ENCODE assay signal across 8 cellular contexts in genomic region chr13:50123862-50124535, GRCh38.
DNase-seq lines count a peak whose midpoint lies in the region; ATAC-seq and TF ChIP-seq lines count a peak whose summit lies in the region.

No MANE protein-coding gene starts in this region.

- POLR2A ChIA-PET in activated CD4-positive, alpha-beta T cell treated with anti-CD3 and anti-CD28 coated beads for 36 hours (lab: Charles Lee): interaction anchor here (0.6 to 2.8 kb wide), 11 partner anchors 9 to 211 kb away, joined by 3 to 14 read pairs (median 3); partner anchors contain the start of gene TRIM13

- peak overlapping the region; percentile 62 for H3K4me3 ChIP-seq in AG09309 (ENCODE audit: control insufficient read depth, low read depth, low read length)

- H3K4me3 Mint-ChIP-seq in activated CD4-positive, alpha-beta T cell treated with anti-CD3 and anti-CD28 coated beads for 36 hours: peak overlapping the region; percentile 72

- in situ Hi-C loops in GM18951 (cut with MboI; ENCODE audit: low sequenced_read_pairs, unreplicated experiment): no loop called here

- peak; percentile 64 for TF ChIP-seq POLR2A in GM18951 (IDR thresholded peaks at IDR 0.05; ENCODE audit: extremely low read depth, insufficient read depth, insufficient read length)

- peaks cover 13% of the 10 kb centered on the region for H3K27me3 Mint-ChIP-seq in activated CD4-positive, alpha-beta T cell treated with anti-CD3 and anti-CD28 coated beads for 36 hours

- ATAC-seq in HG03135 (IDR thresholded peaks at IDR 0.05; ENCODE audit: unreplicated experiment): peak; percentile 53
- ATAC-seq in activated CD4-positive, alpha-beta T cell treated with anti-CD3 and anti-CD28 coated beads for 36 hours: peak; percentile 68
- peak; percentile 72 for ATAC-seq in left lobe of liver

- peaks cover 2% of the 10 kb centered on the region for H3K9me3 Mint-ChIP-seq in activated CD4-positive, alpha-beta T cell treated with anti-CD3 and anti-CD28 coated beads for 36 hours (ENCODE audit: low read depth)

- intact Hi-C loops in activated CD4-positive, alpha-beta T cell treated with anti-CD3 and anti-CD28 coated beads for 36 hours (cut with DNase I, micrococcal nuclease): loop anchor here (1.0 to 2.0 kb wide), 9 partner anchors 42 to 769 kb away; partner anchors contain the start of genes TRIM13 (in 2 of the 2), KPNA3 (in 1 of the 2) and SPRYD7 (in 1 of the 2)

- H3K4me1 Mint-ChIP-seq in activated CD4-positive, alpha-beta T cell treated with anti-CD3 and anti-CD28 coated beads for 36 hours: peaks cover 49% of the 10 kb centered on the region

- TF ChIP-seq CTCF in AG09309 (IDR thresholded peaks at IDR 0.05; ENCODE audit: control insufficient read depth, insufficient read depth, low read depth, low read length, missing control alignments): peak; percentile 7

- peaks cover 6% of the 10 kb centered on the region for H3K36me3 Mint-ChIP-seq in activated CD4-positive, alpha-beta T cell treated with anti-CD3 and anti-CD28 coated beads for 36 hours (ENCODE audit: low read depth)

- H3K27ac Mint-ChIP-seq in activated CD4-positive, alpha-beta T cell treated with anti-CD3 and anti-CD28 coated beads for 36 hours: peak overlapping the region; percentile 89

- CTCF ChIA-PET in activated CD4-positive, alpha-beta T cell treated with anti-CD3 and anti-CD28 coated beads for 36 hours (lab: Charles Lee): interaction anchor here (0.7 to 2.3 kb wide), 6 partner anchors 37 to 654 kb away, joined by 3 to 8 read pairs (median 4); partner anchors contain the start of gene TRIM13

- DNase-seq in AG09309 (ENCODE audit: low read depth) (peak; percentile 92), NCI-H345 treated with DMSO at 0.1 percent for 48 hours (lab: John Stamatoyannopoulos, UW; ENCODE audit: unreplicated experiment) (peak; percentile 30), left lobe of liver (ENCODE audit: low spot score) (no peak)
- peak; percentile 86 for DNase-seq in activated CD4-positive, alpha-beta T cell treated with anti-CD3 and anti-CD28 coated beads for 36 hours
- DNase-seq in stimulated activated CD4-positive, alpha-beta T cell treated with anti-CD3 and anti-CD28 coated beads, Interleukin-4, amount 100 ng/mL, for 1 hour: peak; percentile 68

- H3K27ac ChIP-seq in cingulate gyrus (ENCODE audit: low read depth, low read length): peak overlapping the region; percentile 97
